Comparison of ENCODE assay signal across 13 cellular contexts in the genomic region with DNA sequence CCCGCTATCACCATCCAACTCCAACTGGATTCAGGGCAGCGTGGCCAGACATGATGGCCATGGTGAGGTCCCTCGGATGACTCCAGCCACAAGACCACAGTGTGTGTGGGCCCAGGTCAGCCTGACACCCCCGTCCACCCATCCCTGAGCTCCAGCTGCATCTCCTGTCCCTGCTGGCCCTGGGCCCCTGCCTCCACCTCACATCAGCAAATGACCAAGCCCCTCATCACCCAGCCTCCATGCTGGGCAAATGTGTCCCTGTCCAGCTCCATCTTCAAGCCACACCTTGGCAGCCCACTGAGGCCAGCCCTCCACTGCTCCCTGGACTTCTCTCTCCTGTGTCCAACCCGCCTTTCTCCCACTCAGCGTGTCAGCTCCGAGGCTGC. TPM values are rescaled to one million over a fixed set of nuclear protein-coding genes. Genes with fewer than 3 reads are reported as not detected.
DNase-seq lines count a peak whose midpoint lies in the region; ATAC-seq and TF ChIP-seq lines count a peak whose summit lies in the region.
"Had no signal": no experiment of that assay in that cellular context is flagged by ENCODE, and none has a peak within 500 bp of the region (broad histone marks: within the 10 kb centered on the region; RNA-seq: fewer than 3 reads in every experiment).

No MANE protein-coding gene starts in this region.

- 91% methylated on average over 7 of the region's 7 CpGs for WGBS in urinary bladder

- DNase-seq in left ventricle myocardium inferior (no peak), left cardiac atrium (no peak), AML-193 (lab: John Stamatoyannopoulos, UW) (no peak), SKM-1 (lab: John Stamatoyannopoulos, UW; ENCODE audit: unreplicated experiment) (no peak)
- peak; percentile 39 for DNase-seq in activated naive CD8-positive, alpha-beta T cell treated with anti-CD3 and anti-CD28 coated beads, Interleukin-2, amount 10 ng/mL, durations not matched to agents 7 days and 5 days
- DNase-seq: endodermal cell, NCI-H1092, NCI-H524 treated with DMSO at 0.1 percent for 48 hours had no signal

- POLR2A ChIA-PET in activated naive CD8-positive, alpha-beta T cell treated with anti-CD3 and anti-CD28 coated beads, Interleukin-2, amount 10 ng/mL, durations not matched to agents 7 days and 5 days (lab: Charles Lee): interaction anchor here (2.4 to 12.0 kb wide), 3 partner anchors 12 to 42 kb away, joined by 10 to 176 read pairs (median 15); partner anchors contain the start of gene CDCA4

- peak overlapping the region; percentile 92 for H3K27ac ChIP-seq in left ventricle myocardium inferior (replicated peaks)
- peak overlapping the region; percentile 61 to 77 for H3K27ac ChIP-seq in mucosa of rectum (ENCODE audit: low read depth in 2 of 2, low read length in 2 of 2)
- peak overlapping the region; percentile 62 for H3K27ac ChIP-seq in urinary bladder (ENCODE audit: low read depth)

- peak overlapping the region; percentile 89 for H3K4me3 Mint-ChIP-seq in activated naive CD8-positive, alpha-beta T cell treated with anti-CD3 and anti-CD28 coated beads, Interleukin-2, amount 10 ng/mL, durations not matched to agents 7 days and 5 days
- H3K4me3 Mint-ChIP-seq: endodermal cell had no signal

- H3K9ac ChIP-seq in mucosa of rectum (ENCODE audit: low read depth in 1 of 2, low read length in 2 of 2): peak overlapping the region; percentile 10 to 47

- H3K27me3 ChIP-seq in left ventricle myocardium inferior (ENCODE audit: low read depth): peaks cover 25% of the 10 kb centered on the region
- H3K27me3 ChIP-seq in mucosa of rectum (ENCODE audit: control insufficient read depth in 2 of 2, insufficient read depth in 2 of 2, low read length in 2 of 2): no peaks in the 10 kb centered on the region

- ATAC-seq in left cardiac atrium: no peak
- no peak for ATAC-seq in activated naive CD8-positive, alpha-beta T cell treated with anti-CD3 and anti-CD28 coated beads, Interleukin-2, amount 10 ng/mL, durations not matched to agents 7 days and 5 days (ENCODE audit: low read depth)
- no peak for ATAC-seq in HG03571 (IDR thresholded peaks at IDR 0.05; ENCODE audit: unreplicated experiment)

- H3K36me3 ChIP-seq in left ventricle myocardium inferior (no peaks in the 10 kb centered on the region), mucosa of rectum (ENCODE audit: control insufficient read depth in 2 of 2, insufficient read depth in 2 of 2, low read length in 2 of 2) (no peaks in the 10 kb centered on the region), urinary bladder (ENCODE audit: insufficient read depth) (no peaks in the 10 kb centered on the region)
- H3K36me3 ChIP-seq: sigmoid colon had no signal

- H3K27ac Mint-ChIP-seq in activated naive CD8-positive, alpha-beta T cell treated with anti-CD3 and anti-CD28 coated beads, Interleukin-2, amount 10 ng/mL, durations not matched to agents 7 days and 5 days: peak overlapping the region; percentile 89
- H3K27ac Mint-ChIP-seq: endodermal cell had no signal

- no peaks in the 10 kb centered on the region for H3K9me3 Mint-ChIP-seq in activated naive CD8-positive, alpha-beta T cell treated with anti-CD3 and anti-CD28 coated beads, Interleukin-2, amount 10 ng/mL, durations not matched to agents 7 days and 5 days
- H3K9me3 Mint-ChIP-seq: endodermal cell had no signal

- TF ChIP-seq CTCF in left ventricle myocardium inferior (IDR thresholded peaks at IDR 0.05; ENCODE audit: borderline replicate concordance): no peak

- no peaks in the 10 kb centered on the region for H3K27me3 Mint-ChIP-seq in activated naive CD8-positive, alpha-beta T cell treated with anti-CD3 and anti-CD28 coated beads, Interleukin-2, amount 10 ng/mL, durations not matched to agents 7 days and 5 days

- H3K4me3 ChIP-seq in left ventricle myocardium inferior (peak overlapping the region; percentile 51), mucosa of rectum (ENCODE audit: low read length in 2 of 2) (peak overlapping the region; percentile 17 to 44), urinary bladder (ENCODE audit: low read depth, low read length) (no peak overlapping the region)

- H3K9me3 ChIP-seq in left ventricle myocardium inferior (replicated peaks) (no peaks in the 10 kb centered on the region), mucosa of rectum (ENCODE audit: control insufficient read depth in 2 of 2, low read length in 2 of 2) (no peaks in the 10 kb centered on the region)
- H3K9me3 ChIP-seq: sigmoid colon had no signal

- H3K4me1 ChIP-seq in left ventricle myocardium inferior (peaks cover 85% of the 10 kb centered on the region), mucosa of rectum (ENCODE audit: control insufficient read depth in 2 of 2, insufficient read depth in 2 of 2, low read length in 2 of 2) (peaks cover 18 to 26% of the 10 kb centered on the region in 2 donors), urinary bladder (ENCODE audit: insufficient read depth) (no peaks in the 10 kb centered on the region)

- intact Hi-C loops in left ventricle myocardium inferior (cut with micrococcal nuclease) (no loop called here), left cardiac atrium (cut with DNase I) (no loop called here)

- H3K4me1 Mint-ChIP-seq in activated naive CD8-positive, alpha-beta T cell treated with anti-CD3 and anti-CD28 coated beads, Interleukin-2, amount 10 ng/mL, durations not matched to agents 7 days and 5 days: peaks cover 34% of the 10 kb centered on the region

- H3K36me3 Mint-ChIP-seq in activated naive CD8-positive, alpha-beta T cell treated with anti-CD3 and anti-CD28 coated beads, Interleukin-2, amount 10 ng/mL, durations not matched to agents 7 days and 5 days: peaks cover 19% of the 10 kb centered on the region

RNA-seq across cellular contexts. Expression of gene GPR132, which starts 3.2 kb away (rescaled TPM):
- total RNA-seq in left ventricle myocardium inferior: 1.0 TPM
- total RNA-seq in left cardiac atrium: 1 to 10 TPM; 1.1 to 2.1 TPM
- 10 to 100 TPM; 43.5 to 46.6 TPM for total RNA-seq in activated naive CD8-positive, alpha-beta T cell treated with anti-CD3 and anti-CD28 coated beads, Interleukin-2, amount 10 ng/mL, durations not matched to agents 7 days and 5 days
- total RNA-seq in urinary bladder: 1.7 TPM
- 1.3 TPM for polyA plus RNA-seq in urinary bladder
- total RNA-seq: H1 had no signal

RNA-seq across cellular contexts. Expression of gene CDCA4, which starts 41.2 kb away (rescaled TPM):
- total RNA-seq in left ventricle myocardium inferior (2.0 TPM), left cardiac atrium (1 to 10 TPM; 3.2 to 3.3 TPM), urinary bladder (20.4 TPM)
- 10 to 100 TPM; 51.7 to 53.3 TPM for total RNA-seq in activated naive CD8-positive, alpha-beta T cell treated with anti-CD3 and anti-CD28 coated beads, Interleukin-2, amount 10 ng/mL, durations not matched to agents 7 days and 5 days
- 9.4 TPM for polyA plus RNA-seq in urinary bladder

Comparison
In these comparisons a context has a peak if more than half of its experiments do, and no peak if none do; other contexts are left out.
1. RNA of gene GPR132, which starts 3.2 kb away (total RNA-seq): 43.5 to 46.6 TPM in activated naive CD8-positive, alpha-beta T cell treated with anti-CD3 and anti-CD28 coated beads, Interleukin-2, amount 10 ng/mL, durations not matched to agents 7 days and 5 days; 1.1 to 2.1 TPM in left cardiac atrium, 1.7 TPM in urinary bladder (single experiment) and 1.0 TPM in left ventricle myocardium inferior (single experiment); every median in the first group is over 10 times any median in the second.
2. Peak in every context shown above with its lines, with median percentiles within 50 percentile points of each other: H3K27ac ChIP-seq.